In genomic region chr15:35986072-35986666, GRCh38 we compare ENCODE assay signal across 24 cellular contexts.
DNase-seq lines count a peak whose midpoint lies in the region; ATAC-seq and TF ChIP-seq lines count a peak whose summit lies in the region.
"Had no signal": no experiment of that assay in that cellular context is flagged by ENCODE, and none has a peak within 500 bp of the region (broad histone marks: within the 10 kb centered on the region; RNA-seq: fewer than 3 reads in every experiment).

No MANE protein-coding gene starts in this region.

- H3K27me3 ChIP-seq in ascending aorta = no peaks in the 10 kb centered on the region
- no peaks in the 10 kb centered on the region for H3K27me3 ChIP-seq in psoas muscle (ENCODE audit: insufficient read depth in 3 of 3, low read length in 2 of 3)
- H3K27me3 ChIP-seq: gastrocnemius medialis, stomach had no signal

- H3K4me3 ChIP-seq in ascending aorta = no peak overlapping the region
- no peak overlapping the region for H3K4me3 ChIP-seq in psoas muscle
- H3K4me3 ChIP-seq: gastrocnemius medialis, stomach had no signal

- intact Hi-C loops in ascending aorta (cut with DNase I) (no loop called here), left cardiac atrium (cut with DNase I) (no loop called here), psoas muscle (cut with DNase I) (no loop called here)

- no peaks in the 10 kb centered on the region for H3K36me3 ChIP-seq in ascending aorta
- H3K36me3 ChIP-seq in psoas muscle (ENCODE audit: insufficient read depth in 1 of 2, low read depth in 1 of 2) = no peaks in the 10 kb centered on the region
- H3K36me3 ChIP-seq: gastrocnemius medialis, stomach had no signal

- WGBS in psoas muscle, 3 donors = 9 to 18% (median 14%) methylated on average over 6 of the region's 6 CpGs

- H3K4me1 ChIP-seq in ascending aorta (peaks cover 0 to 16% of the 10 kb centered on the region in 2 donors), psoas muscle (peaks cover 4% of the 10 kb centered on the region)
- H3K4me1 ChIP-seq: gastrocnemius medialis had no signal

- no peaks in the 10 kb centered on the region for H3K27me3 Mint-ChIP-seq in natural killer cell treated with Interleukin-12 subunit alpha and Interleukin-12 subunit beta and Interleukin-15 and Interleukin-18, amount 100 ng/mL, for 72 hours
- H3K27me3 Mint-ChIP-seq: activated CD8-positive, alpha-beta memory T cell treated with anti-CD3 and anti-CD28 coated beads, Interleukin-2, amount 10 ng/mL, durations not matched to agents 7 days and 5 days; activated naive CD8-positive, alpha-beta T cell treated with anti-CD3 and anti-CD28 coated beads, Interleukin-2, amount 50 U/mL, for 24 hours; central memory CD8-positive, alpha-beta T cell; T-cell had no signal

- H3K9me3 Mint-ChIP-seq in natural killer cell treated with Interleukin-12 subunit alpha and Interleukin-12 subunit beta and Interleukin-15 and Interleukin-18, amount 100 ng/mL, for 72 hours = peaks cover 12% of the 10 kb centered on the region
- H3K9me3 Mint-ChIP-seq: endodermal cell; naive thymus-derived CD8-positive, alpha-beta T cell had no signal

- peaks cover 7% of the 10 kb centered on the region for H3K36me3 Mint-ChIP-seq in natural killer cell treated with Interleukin-12 subunit alpha and Interleukin-12 subunit beta and Interleukin-15 and Interleukin-18, amount 100 ng/mL, for 72 hours
- H3K36me3 Mint-ChIP-seq: activated CD8-positive, alpha-beta memory T cell treated with anti-CD3 and anti-CD28 coated beads, Interleukin-2, amount 10 ng/mL, durations not matched to agents 7 days and 5 days; CD4-positive, alpha-beta memory T cell; naive thymus-derived CD8-positive, alpha-beta T cell; T-cell had no signal

- H3K4me3 Mint-ChIP-seq in natural killer cell treated with Interleukin-12 subunit alpha and Interleukin-12 subunit beta and Interleukin-15 and Interleukin-18, amount 100 ng/mL, for 72 hours = no peak overlapping the region
- H3K4me3 Mint-ChIP-seq: activated CD8-positive, alpha-beta memory T cell treated with anti-CD3 and anti-CD28 coated beads, Interleukin-2, amount 10 ng/mL, durations not matched to agents 7 days and 5 days; activated naive CD8-positive, alpha-beta T cell treated with anti-CD3 and anti-CD28 coated beads, Interleukin-2, amount 50 U/mL, for 24 hours; CD4-positive, alpha-beta memory T cell; central memory CD8-positive, alpha-beta T cell; endodermal cell; naive thymus-derived CD8-positive, alpha-beta T cell; T-cell had no signal

- H3K27ac ChIP-seq in ascending aorta = peak overlapping the region; percentile 35 to 52
- peak overlapping the region; percentile 2 for H3K27ac ChIP-seq in psoas muscle
- H3K27ac ChIP-seq: gastrocnemius medialis, RWPE1, stomach had no signal

- H3K9me3 ChIP-seq in ascending aorta (no peaks in the 10 kb centered on the region), psoas muscle (no peaks in the 10 kb centered on the region)
- H3K9me3 ChIP-seq: gastrocnemius medialis, stomach had no signal

- no peak for TF ChIP-seq CTCF in ascending aorta (IDR thresholded peaks at IDR 0.05)
- TF ChIP-seq CTCF in psoas muscle (IDR thresholded peaks at IDR 0.05) = no peak

- H3K4me1 Mint-ChIP-seq in natural killer cell treated with Interleukin-12 subunit alpha and Interleukin-12 subunit beta and Interleukin-15 and Interleukin-18, amount 100 ng/mL, for 72 hours (ENCODE audit: low read depth in 2 of 2) = no peaks in the 10 kb centered on the region
- H3K4me1 Mint-ChIP-seq: activated CD8-positive, alpha-beta memory T cell treated with anti-CD3 and anti-CD28 coated beads, Interleukin-2, amount 10 ng/mL, durations not matched to agents 7 days and 5 days; activated naive CD8-positive, alpha-beta T cell treated with anti-CD3 and anti-CD28 coated beads, Interleukin-2, amount 50 U/mL, for 24 hours; CD4-positive, alpha-beta memory T cell; central memory CD8-positive, alpha-beta T cell; naive thymus-derived CD8-positive, alpha-beta T cell; T-cell had no signal

- no peak overlapping the region for H3K27ac Mint-ChIP-seq in natural killer cell treated with Interleukin-12 subunit alpha and Interleukin-12 subunit beta and Interleukin-15 and Interleukin-18, amount 100 ng/mL, for 72 hours
- H3K27ac Mint-ChIP-seq: activated CD8-positive, alpha-beta memory T cell treated with anti-CD3 and anti-CD28 coated beads, Interleukin-2, amount 10 ng/mL, durations not matched to agents 7 days and 5 days; activated naive CD8-positive, alpha-beta T cell treated with anti-CD3 and anti-CD28 coated beads, Interleukin-2, amount 50 U/mL, for 24 hours; activated T-helper 2 cell treated with anti-CD3 and anti-CD28 coated beads, Interferon-gamma antibody, Interleukin-2, Interleukin-4, amounts not matched to agents 10 μg/mL and 5 μg/mL and 100 μg/mL, durations not matched to agents 14 hours and 24 hours and 36 hours; CD4-positive, alpha-beta memory T cell; endodermal cell; naive thymus-derived CD8-positive, alpha-beta T cell; T-cell had no signal

- ATAC-seq in left cardiac atrium (peak; percentile 63 to 91), psoas muscle (peak in 2 of 4 donors; percentile 24 to 59), HG02938 (IDR thresholded peaks at IDR 0.05; ENCODE audit: unreplicated experiment) (no peak)
- ATAC-seq in natural killer cell treated with Interleukin-12 subunit alpha and Interleukin-12 subunit beta and Interleukin-15 and Interleukin-18, amount 100 ng/mL, for 72 hours = no peak
- ATAC-seq in stimulated activated naive CD8-positive, alpha-beta T cell treated with anti-CD3 and anti-CD28 coated beads, Interleukin-15, Interleukin-2, amounts not matched to agents 100 U/mL and 50 U/mL, for 24 hours = no peak
- ATAC-seq: activated CD8-positive, alpha-beta memory T cell treated with anti-CD3 and anti-CD28 coated beads, Interleukin-2, amount 10 ng/mL, durations not matched to agents 7 days and 5 days; activated naive CD8-positive, alpha-beta T cell treated with anti-CD3 and anti-CD28 coated beads, Interleukin-2, amount 50 U/mL, for 24 hours; naive thymus-derived CD8-positive, alpha-beta T cell; T-cell had no signal

- DNase-seq in Daoy (ENCODE audit: low read depth) (peak; percentile 9), ascending aorta (ENCODE audit: low spot score in 2 of 2) (no peak), left cardiac atrium (peak; percentile 59), psoas muscle (peak; percentile 17 to 64)
- DNase-seq in natural killer cell treated with Interleukin-12 subunit alpha and Interleukin-12 subunit beta and Interleukin-15 and Interleukin-18, amount 100 ng/mL, for 72 hours (ENCODE audit: low spot score) = no peak
- no peak for DNase-seq in effector CD8-positive, alpha-beta T cell (lab: John Stamatoyannopoulos, UW)
- DNase-seq in stimulated activated naive CD8-positive, alpha-beta T cell treated with anti-CD3 and anti-CD28 coated beads, Interleukin-15, Interleukin-2, amounts not matched to agents 100 U/mL and 50 U/mL, for 24 hours = no peak
- DNase-seq: activated CD8-positive, alpha-beta memory T cell treated with anti-CD3 and anti-CD28 coated beads, Interleukin-2, amount 10 ng/mL, durations not matched to agents 7 days and 5 days; activated naive CD8-positive, alpha-beta T cell treated with anti-CD3 and anti-CD28 coated beads, Interleukin-2, amount 50 U/mL, for 24 hours; CD4-positive, alpha-beta memory T cell; DND-41; endodermal cell; gastrocnemius medialis; mammary epithelial cell; naive thymus-derived CD8-positive, alpha-beta T cell; NCI-H146; NCI-H2227 treated with DMSO at 0.1 percent for 48 hours; NK-92 treated with Interleukin-12 subunit alpha and Interleukin-12 subunit beta, amount 100 ng/mL, for 24 hours; stomach; T-cell had no signal

Comparison
In these comparisons a context has a peak if more than half of its experiments do, and no peak if none do; other contexts are left out.
1. DNase-seq: peak in Daoy (single experiment), left cardiac atrium (single experiment) and psoas muscle (2 of 2); none in ascending aorta (0 of 2), natural killer cell treated with Interleukin-12 subunit alpha and Interleukin-12 subunit beta and Interleukin-15 and Interleukin-18, amount 100 ng/mL, for 72 hours (single experiment), effector CD8-positive, alpha-beta T cell (single experiment) and stimulated activated naive CD8-positive, alpha-beta T cell treated with anti-CD3 and anti-CD28 coated beads, Interleukin-15, Interleukin-2, amounts not matched to agents 100 U/mL and 50 U/mL, for 24 hours (single experiment).
2. ATAC-seq: peak in left cardiac atrium (2 of 2); none in HG02938 (single experiment), natural killer cell treated with Interleukin-12 subunit alpha and Interleukin-12 subunit beta and Interleukin-15 and Interleukin-18, amount 100 ng/mL, for 72 hours (0 of 2) and stimulated activated naive CD8-positive, alpha-beta T cell treated with anti-CD3 and anti-CD28 coated beads, Interleukin-15, Interleukin-2, amounts not matched to agents 100 U/mL and 50 U/mL, for 24 hours (single experiment).